8 cellular contexts compared by ENCODE assay signal in the genomic region with DNA sequence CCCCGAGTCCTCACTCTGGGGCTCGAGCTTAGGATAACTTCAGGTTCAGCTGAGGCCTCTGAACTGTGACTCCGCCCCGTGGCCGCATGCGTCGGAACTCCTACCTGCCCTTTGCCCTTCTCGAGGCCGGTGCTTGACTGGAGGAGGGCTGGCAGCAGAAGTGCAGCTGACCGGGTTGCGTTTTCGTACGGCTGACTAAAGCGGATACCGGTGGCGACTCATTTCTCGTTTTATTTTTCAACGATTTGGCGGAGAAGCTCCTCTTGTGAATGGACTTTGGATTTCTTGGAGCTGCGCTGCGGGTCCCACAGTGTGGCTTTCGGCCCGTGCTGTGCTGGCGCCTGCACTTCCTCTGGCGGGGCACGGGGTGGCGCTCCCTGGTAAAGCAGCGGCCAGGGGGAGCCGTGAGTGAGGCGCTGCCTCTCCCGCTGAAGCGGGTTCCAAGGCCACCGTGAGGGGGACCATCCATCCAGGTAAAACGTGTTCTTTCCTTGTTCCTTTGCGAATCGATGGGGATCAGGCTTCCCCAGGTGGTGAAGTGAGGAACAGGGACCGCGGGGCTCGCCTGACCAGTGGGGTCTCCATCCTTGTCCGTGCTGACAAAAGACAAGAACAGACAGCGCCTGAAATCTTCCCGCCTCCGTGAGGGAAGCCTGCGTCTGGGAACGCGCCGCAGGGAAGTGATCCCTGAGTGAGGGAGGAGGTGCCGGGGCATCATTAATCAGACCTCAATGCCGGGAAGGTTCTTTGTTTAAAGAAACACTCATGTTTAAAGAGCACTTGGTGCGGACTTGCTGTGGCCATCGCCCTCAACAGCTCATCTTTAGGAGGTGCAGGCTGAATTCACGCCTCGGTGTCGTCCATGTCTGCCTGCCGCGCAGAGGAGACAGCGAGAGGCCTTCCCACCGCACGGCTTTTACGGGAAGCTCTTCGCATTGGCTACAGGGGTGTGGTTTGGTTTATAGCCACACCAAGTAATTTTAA. TPM values are rescaled to one million over a fixed set of nuclear protein-coding genes. Genes with fewer than 3 reads are reported as not detected.
DNase-seq lines count a peak whose midpoint lies in the region; ATAC-seq and TF ChIP-seq lines count a peak whose summit lies in the region.

No MANE protein-coding gene starts in this region.

- intact Hi-C loops in uterus (cut with DNase I; ENCODE audit: low total_unique reads): no loop called here

- TF ChIP-seq CTCF in GM12872 (IDR thresholded peaks at IDR 0.05; ENCODE audit: insufficient read depth, low read depth, low read length) (peak; percentile 94), right atrium auricular region (IDR thresholded peaks at IDR 0.05) (peak; percentile 99), uterus (IDR thresholded peaks at IDR 0.05) (peak; percentile 94 to 100 (median 97))

- H3K36me3 ChIP-seq in right atrium auricular region (no peaks in the 10 kb centered on the region), rectal smooth muscle tissue (ENCODE audit: control insufficient read depth, insufficient read depth, low read length) (no peaks in the 10 kb centered on the region), uterus (no peaks in the 10 kb centered on the region)

- H3K9ac ChIP-seq in rectal smooth muscle tissue (ENCODE audit: low read length): peak overlapping the region; percentile 35

- TF ChIP-seq POLR2A in uterus (IDR thresholded peaks at IDR 0.05): no peak

- no peaks in the 10 kb centered on the region for H3K9me3 ChIP-seq in right atrium auricular region
- H3K9me3 ChIP-seq in uterus: no peaks in the 10 kb centered on the region

- peaks cover 0 to 15% of the 10 kb centered on the region in 2 donors for H3K4me1 ChIP-seq in right atrium auricular region
- no peaks in the 10 kb centered on the region for H3K4me1 ChIP-seq in rectal smooth muscle tissue (ENCODE audit: control insufficient read depth, insufficient read depth, low read length)
- peaks cover 4 to 8% of the 10 kb centered on the region in 2 donors for H3K4me1 ChIP-seq in uterus

- H3K27ac ChIP-seq in right atrium auricular region (peak overlapping the region; percentile 65 to 75), rectal smooth muscle tissue (ENCODE audit: low read depth, low read length) (peak overlapping the region; percentile 79), uterus (peak overlapping the region; percentile 81 to 92)

- DNase-seq in NCI-H128 (lab: John Stamatoyannopoulos, UW; ENCODE audit: unreplicated experiment): peak; percentile 65
- peak; percentile 44 to 71 (median 60) for DNase-seq in T-helper 1 cell
- DNase-seq in amniotic stem cell (lab: John Stamatoyannopoulos, UW): peak; percentile 31
- DNase-seq in right atrium auricular region (ENCODE audit: low spot score): peak; percentile 74
- DNase-seq in uterus: peak; percentile 68 to 81

- ATAC-seq in HG02759 (IDR thresholded peaks at IDR 0.05; ENCODE audit: unreplicated experiment): peak; percentile 99

- H3K27me3 ChIP-seq in right atrium auricular region (no peaks in the 10 kb centered on the region), rectal smooth muscle tissue (ENCODE audit: control insufficient read depth, insufficient read depth, low read length) (no peaks in the 10 kb centered on the region), uterus (no peaks in the 10 kb centered on the region)

- peak overlapping the region; percentile 16 to 54 for H3K4me3 ChIP-seq in right atrium auricular region
- H3K4me3 ChIP-seq in rectal smooth muscle tissue (ENCODE audit: low read length): peak overlapping the region; percentile 76
- peak overlapping the region; percentile 30 to 48 for H3K4me3 ChIP-seq in uterus

RNA-seq across cellular contexts. Expression of gene ERMARD, which starts 38.8 kb away (rescaled TPM):
- total RNA-seq in right atrium auricular region (10 to 100 TPM in 1 of 2 donors, 1 to 10 TPM in 1; 8.6 to 11.2 TPM), uterus (10 to 100 TPM; 13.5 to 37.1 (median 28.6) TPM)

RNA-seq across cellular contexts. Expression of gene DYNLT2, which starts 38.9 kb away (rescaled TPM):
- total RNA-seq in right atrium auricular region (under 1 TPM; 0.20 to 0.33 TPM), uterus (1 to 10 TPM in 2 of 4 donors, under 1 TPM in 1, not detected in 1; 0.26 to 3.0 (median 2.7) TPM)

Comparison
In these comparisons a context has a peak if more than half of its experiments do, and no peak if none do; other contexts are left out.
1. Peak in every context shown above with its lines: DNase-seq, ATAC-seq, H3K4me3 ChIP-seq and H3K27ac ChIP-seq.